ENCODE assay signal across 8 cellular contexts in the genomic region with DNA sequence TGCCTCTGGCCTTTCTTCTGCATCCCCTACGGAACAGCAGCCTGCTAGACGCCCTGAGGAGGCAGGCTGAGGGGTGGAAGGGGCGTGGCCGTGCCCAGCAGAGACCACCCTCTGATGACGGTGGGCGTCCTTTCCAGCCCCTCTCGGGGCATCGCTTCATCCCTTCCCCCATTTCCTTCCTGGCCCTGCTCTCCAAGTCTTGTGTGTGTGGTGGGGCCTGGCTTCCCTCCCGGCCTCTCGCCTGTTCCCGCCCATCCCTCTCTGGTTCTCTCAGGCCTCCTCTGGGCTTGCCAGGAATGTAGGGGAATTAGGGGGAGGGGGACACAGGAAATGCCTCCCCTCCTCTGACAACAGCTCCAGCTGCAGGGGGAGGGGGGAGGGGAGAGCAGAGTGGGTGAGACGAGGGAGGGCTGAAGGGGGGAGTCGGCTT. TPM values are rescaled to one million over a fixed set of nuclear protein-coding genes. Genes with fewer than 3 reads are reported as not detected.
DNase-seq lines count a peak whose midpoint lies in the region; ATAC-seq and TF ChIP-seq lines count a peak whose summit lies in the region.

No MANE protein-coding gene starts in this region.

- ATAC-seq in HG03571 (IDR thresholded peaks at IDR 0.05; ENCODE audit: unreplicated experiment): no peak
- no peak for ATAC-seq in HG03108 (IDR thresholded peaks at IDR 0.05; ENCODE audit: unreplicated experiment)

- no peaks in the 10 kb centered on the region for H3K36me3 Mint-ChIP-seq in glutamatergic neuron (ENCODE audit: unreplicated experiment)

- H3K27me3 Mint-ChIP-seq in glutamatergic neuron (ENCODE audit: unreplicated experiment): peaks cover 6% of the 10 kb centered on the region

- H3K27ac Mint-ChIP-seq in glutamatergic neuron (ENCODE audit: unreplicated experiment): peak overlapping the region; percentile 82

- DNase-seq in AG20443 (ENCODE audit: low spot score) (peak; percentile 80), UCSD-AML1 (lab: John Stamatoyannopoulos, UW; ENCODE audit: unreplicated experiment) (peak; percentile 83), glutamatergic neuron (peak; percentile 49), non-pigmented ciliary epithelial cell (ENCODE audit: low read depth) (peak; percentile 49), NCI-H187 treated with DMSO at 0.1 percent for 48 hours (lab: John Stamatoyannopoulos, UW) (no peak), NCI-H128 (lab: John Stamatoyannopoulos, UW; ENCODE audit: unreplicated experiment) (no peak)

- TF ChIP-seq CTCF in glutamatergic neuron (IDR thresholded peaks at IDR 0.05; ENCODE audit: partially characterized antibody, unreplicated experiment): no peak

- H3K4me1 Mint-ChIP-seq in glutamatergic neuron (ENCODE audit: low read depth, unreplicated experiment): peaks cover 40% of the 10 kb centered on the region

- peak overlapping the region; percentile 61 for H3K4me3 Mint-ChIP-seq in glutamatergic neuron (ENCODE audit: unreplicated experiment)

- peaks cover 17% of the 10 kb centered on the region for H3K9me3 Mint-ChIP-seq in glutamatergic neuron (ENCODE audit: unreplicated experiment)

RNA-seq across cellular contexts. Expression of gene SKI, which starts 51.1 kb away (rescaled TPM):
- 143 TPM for total RNA-seq in glutamatergic neuron (ENCODE audit: unreplicated experiment)

Comparison
In these comparisons a context has a peak if more than half of its experiments do, and no peak if none do; other contexts are left out.
1. DNase-seq: peak in AG20443 (single experiment), UCSD-AML1 (single experiment), glutamatergic neuron (single experiment) and non-pigmented ciliary epithelial cell (single experiment); none in NCI-H187 treated with DMSO at 0.1 percent for 48 hours (single experiment) and NCI-H128 (single experiment).